In the genomic region with DNA sequence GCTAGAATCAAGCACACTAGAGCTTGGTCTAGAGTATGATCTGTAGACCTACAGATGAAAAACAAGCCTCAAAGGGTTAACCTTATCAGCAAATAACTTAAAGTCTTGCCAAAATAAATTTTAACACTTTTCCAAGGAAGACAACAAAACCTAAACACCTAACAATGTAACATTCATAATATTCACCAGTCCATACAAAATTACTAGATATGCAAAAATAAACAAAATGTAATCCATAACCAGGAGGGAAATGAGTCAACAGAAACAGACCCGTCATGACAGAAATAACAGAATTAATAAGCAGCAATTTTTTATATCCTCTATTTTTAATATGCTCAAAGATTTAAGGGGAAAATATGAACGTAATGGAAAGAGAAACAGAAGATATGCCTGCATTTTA, we compare ENCODE assay signal across 27 cellular contexts. TPM values are rescaled to one million over a fixed set of nuclear protein-coding genes. Genes with fewer than 3 reads are reported as not detected.
A peak's percentile ranks its signal among the peaks of the same experiment; 100 is the strongest.
DNase-seq lines count a peak whose midpoint lies in the region; ATAC-seq, FAIRE-seq and TF ChIP-seq lines count a peak whose summit lies in the region.
"Had no signal": no experiment of that assay in that cellular context is flagged by ENCODE, and none has a peak within 500 bp of the region (broad histone marks: within the 10 kb centered on the region; RNA-seq: fewer than 3 reads in every experiment).

No MANE protein-coding gene starts in this region.

- TF ChIP-seq POLR2A in adrenal gland (IDR thresholded peaks at IDR 0.05) = no peak

- FAIRE-seq in islet of Langerhans (lab: Jason Lieb, UNC) = peak; percentile 94

- no peaks in the 10 kb centered on the region for H3K9me3 ChIP-seq in left ventricle myocardium inferior (replicated peaks)
- H3K9me3 ChIP-seq in adrenal gland (replicated peaks in 1 of 3) = no peaks in the 10 kb centered on the region
- H3K9me3 ChIP-seq: Caco-2, mucosa of descending colon, SJSA1 had no signal

- TF ChIP-seq CTCF in left ventricle myocardium inferior (IDR thresholded peaks at IDR 0.05; ENCODE audit: borderline replicate concordance) = no peak
- TF ChIP-seq CTCF in adrenal gland (IDR thresholded peaks at IDR 0.05) = no peak

- peak overlapping the region; percentile 84 for H3K27ac ChIP-seq in left ventricle myocardium inferior (replicated peaks)
- H3K27ac ChIP-seq in adrenal gland = peak overlapping the region in 3 of 5 donors; percentile 27 to 56 (median 56)
- H3K27ac ChIP-seq: SJSA1 had no signal

- H3K27me3 ChIP-seq in left ventricle myocardium inferior (ENCODE audit: low read depth) (no peaks in the 10 kb centered on the region), adrenal gland (no peaks in the 10 kb centered on the region)
- H3K27me3 ChIP-seq: SJSA1 had no signal

- H3K36me3 ChIP-seq in left ventricle myocardium inferior = peaks cover 5% of the 10 kb centered on the region
- H3K36me3 ChIP-seq in adrenal gland (replicated peaks in 1 of 2) = no peaks in the 10 kb centered on the region

- intact Hi-C loops in left ventricle myocardium inferior (cut with micrococcal nuclease) = no loop called here
- intact Hi-C loops in cardiac septum (cut with DNase I) = no loop called here
- intact Hi-C loops in adrenal gland (cut with DNase I) = no loop called here

- no peak for ATAC-seq in GM21529 (IDR thresholded peaks at IDR 0.05; ENCODE audit: unreplicated experiment)
- no peak for ATAC-seq in GM21447 (IDR thresholded peaks at IDR 0.05; ENCODE audit: unreplicated experiment)
- ATAC-seq: mucosa of descending colon had no signal

- H3K4me1 ChIP-seq in left ventricle myocardium inferior (peaks cover 87% of the 10 kb centered on the region), adrenal gland (replicated peaks in 1 of 2) (peaks cover 31 to 46% of the 10 kb centered on the region in 2 donors)

- H3K4me3 ChIP-seq in left ventricle myocardium inferior (peak overlapping the region; percentile 41), adrenal gland (no peak overlapping the region)
- H3K4me3 ChIP-seq: mucosa of descending colon, SJSA1 had no signal

- DNase-seq in left ventricle myocardium inferior = no peak
- no peak for DNase-seq in cardiac septum (ENCODE audit: low spot score)
- DNase-seq in adrenal gland = no peak
- no peak for DNase-seq in inferior parietal cortex (ENCODE audit: extremely low spot score)
- DNase-seq in activated CD4-positive, alpha-beta T cell treated with anti-CD3 and anti-CD28 coated beads, Interleukin-2, amount 50 U/mL, for 1 hour = no peak
- DNase-seq: activated CD4-positive, alpha-beta T cell treated with anti-CD3 and anti-CD28 coated beads for 48 hours; activated CD8-positive, alpha-beta memory T cell treated with anti-CD3 and anti-CD28 coated beads for 24 hours; anterior cingulate cortex; Caco-2; cortex of kidney; DMS79 treated with DMSO at 0.1 percent for 48 hours; effector memory CD4-positive, alpha-beta T cell; erythroblast; foreskin fibroblast; GOT3; HFFc6; IMR-90; mammary epithelial cell; mucosa of descending colon; NCI-H146; NCI-H82; stimulated activated naive B cell treated with anti-CD40 and anti-IgM and Interleukin-4, amounts not matched to agents 10 μg/mL and 1 μg/mL and 100 μg/mL, for 72 hours; T1000 had no signal

- WGBS in adrenal gland, 4 donors = 3 to 15% (median 6%) methylated on average over 2 of the region's 2 CpGs

RNA-seq across cellular contexts. Expression of gene TRAK2, which starts 36.1 kb away (rescaled TPM):
- 169 TPM for total RNA-seq in left ventricle myocardium inferior
- total RNA-seq in cardiac septum = 259 TPM
- total RNA-seq in adrenal gland = 10 to 100 TPM; 40.1 to 66.9 (median 49.9) TPM
- 10 to 100 TPM; 17.6 to 36.8 (median 35.6) TPM for polyA plus RNA-seq in adrenal gland

RNA-seq across cellular contexts. Expression of gene STRADB, which starts 36.4 kb away (rescaled TPM):
- 57.5 TPM for total RNA-seq in left ventricle myocardium inferior
- 41.5 TPM for total RNA-seq in cardiac septum
- total RNA-seq in adrenal gland = 100 to 1,000 TPM in 3 of 8 donors, 10 to 100 TPM in 5; 51.2 to 154 (median 97.6) TPM
- polyA plus RNA-seq in adrenal gland = 10 to 100 TPM; 65.1 to 94.4 (median 81.4) TPM

RNA-seq across cellular contexts. Expression of gene FLACC1, which starts 58.0 kb away (rescaled TPM):
- total RNA-seq in left ventricle myocardium inferior (11.8 TPM), cardiac septum (12.0 TPM), adrenal gland (1 to 10 TPM in 5 of 8 donors, under 1 TPM in 2, not detected in 1; 0.52 to 4.0 (median 1.9) TPM)
- 1 to 10 TPM; 1.0 to 2.7 (median 1.2) TPM for polyA plus RNA-seq in adrenal gland
